In the genomic region with DNA sequence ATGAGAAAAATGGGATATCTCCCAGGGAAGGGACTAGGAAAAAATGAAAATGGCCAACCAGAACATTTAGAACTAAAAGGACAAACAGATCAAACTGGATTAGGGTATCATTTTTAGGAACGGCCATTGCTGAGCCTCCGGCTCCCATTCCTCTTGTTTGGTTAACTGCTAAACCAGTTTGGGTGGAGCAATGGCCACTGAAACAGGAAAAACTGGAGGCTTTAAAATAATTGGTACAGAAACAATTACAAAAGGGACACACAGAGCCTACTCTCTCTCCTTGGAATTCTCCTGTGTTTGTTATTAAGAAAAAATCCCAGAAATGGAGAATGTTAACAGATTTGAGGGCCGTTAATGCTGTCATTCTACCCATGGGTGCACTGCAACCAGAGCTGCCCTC, we compare ENCODE assay signal across 26 cellular contexts. TPM values are rescaled to one million over a fixed set of nuclear protein-coding genes. Genes with fewer than 3 reads are reported as not detected.
"Had no signal": no experiment of that assay in that cellular context is flagged by ENCODE, and none has a peak within 500 bp of the region (broad histone marks: within the 10 kb centered on the region; RNA-seq: fewer than 3 reads in every experiment).

No MANE protein-coding gene starts in this region.

- H3K4me1 Mint-ChIP-seq: activated CD8-positive, alpha-beta memory T cell treated with anti-CD3 and anti-CD28 coated beads, Interleukin-2, amount 10 ng/mL, durations not matched to agents 7 days and 5 days; central memory CD8-positive, alpha-beta T cell had no signal

- H3K36me3 Mint-ChIP-seq: activated CD8-positive, alpha-beta memory T cell treated with anti-CD3 and anti-CD28 coated beads, Interleukin-2, amount 10 ng/mL, durations not matched to agents 7 days and 5 days; activated naive CD8-positive, alpha-beta T cell had no signal

- DNase-seq: activated CD4-positive, alpha-beta memory T cell treated with anti-CD3 and anti-CD28 coated beads for 36 hours; activated CD4-positive, alpha-beta T cell treated with anti-CD3 and anti-CD28 coated beads for 36 hours; activated CD4-positive, alpha-beta T cell treated with anti-CD3 and anti-CD28 coated beads, Interleukin-2, amount 10 ng/mL, durations not matched to agents 24 days and 14 days; activated CD4-positive, CD25-positive, alpha-beta regulatory T cell; activated CD4-positive, CD25-positive, alpha-beta regulatory T cell treated with anti-CD3 and anti-CD28 coated beads, Interleukin-2, amount 50 U/mL, for 72 hours; activated CD8-positive, alpha-beta memory T cell treated with anti-CD3 and anti-CD28 coated beads, Interleukin-2, amount 10 ng/mL, durations not matched to agents 7 days and 5 days; activated CD8-positive, alpha-beta memory T cell treated with anti-CD3 and anti-CD28 coated beads, Interleukin-2, amount 50 U/mL, for 4 hours; activated CD8-positive, alpha-beta T cell treated with anti-CD3 and anti-CD28 coated beads, Interleukin-2, amount 10 ng/mL, durations not matched to agents 7 days and 5 days; activated gamma-delta T cell treated with Interleukin-2 at 50 U/mL for 16 hours; activated naive CD4-positive, alpha-beta T cell treated with anti-CD3 and anti-CD28 coated beads, Interleukin-2, amount 50 U/mL, for 16 hours; activated naive CD4-positive, alpha-beta T cell treated with Interleukin-2 at 50 U/mL for 16 hours; activated T-cell treated with anti-CD3 and anti-CD28 coated beads, Interleukin-2, amount 50 U/mL, for 1 hour; activated T-cell treated with anti-CD3 and anti-CD28 coated beads, Interleukin-2, amount 50 U/mL, for 72 hours; amniotic stem cell; anterior cingulate cortex; brain microvascular endothelial cell; cortex of kidney; dermis blood vessel endothelial cell; effector CD8-positive, alpha-beta T cell; foreskin fibroblast; T-helper 1 cell; T-helper 17 cell; T1000 had no signal

- H3K27ac ChIP-seq: brain microvascular endothelial cell had no signal

- H3K36me3 ChIP-seq: brain microvascular endothelial cell had no signal

- H3K27me3 ChIP-seq: brain microvascular endothelial cell had no signal

- H3K4me3 Mint-ChIP-seq: activated CD4-positive, alpha-beta memory T cell treated with anti-CD3 and anti-CD28 coated beads for 36 hours; activated CD4-positive, alpha-beta T cell treated with anti-CD3 and anti-CD28 coated beads for 36 hours; activated CD4-positive, alpha-beta T cell treated with anti-CD3 and anti-CD28 coated beads, Interleukin-2, amount 10 ng/mL, durations not matched to agents 24 days and 14 days; activated CD8-positive, alpha-beta memory T cell treated with anti-CD3 and anti-CD28 coated beads, Interleukin-2, amount 10 ng/mL, durations not matched to agents 7 days and 5 days; activated CD8-positive, alpha-beta T cell treated with anti-CD3 and anti-CD28 coated beads, Interleukin-2, amount 10 ng/mL, durations not matched to agents 7 days and 5 days; activated naive CD8-positive, alpha-beta T cell; activated T-cell treated with anti-CD3 and anti-CD28 coated beads, Interleukin-2, amount 50 U/mL, for 72 hours; central memory CD8-positive, alpha-beta T cell; T-helper 17 cell; T-helper 2 cell treated with Interferon-gamma antibody and Interleukin-4, amounts not matched to agents 5 μg/mL and 100 μg/mL, for 36 hours had no signal

- H3K27ac Mint-ChIP-seq: activated CD4-positive, alpha-beta memory T cell treated with anti-CD3 and anti-CD28 coated beads for 36 hours; activated CD4-positive, alpha-beta T cell treated with anti-CD3 and anti-CD28 coated beads for 36 hours; activated CD4-positive, alpha-beta T cell treated with anti-CD3 and anti-CD28 coated beads, Interleukin-2, amount 10 ng/mL, durations not matched to agents 24 days and 14 days; activated CD8-positive, alpha-beta memory T cell treated with anti-CD3 and anti-CD28 coated beads, Interleukin-2, amount 10 ng/mL, durations not matched to agents 7 days and 5 days; activated CD8-positive, alpha-beta T cell treated with anti-CD3 and anti-CD28 coated beads, Interleukin-2, amount 10 ng/mL, durations not matched to agents 7 days and 5 days; activated naive CD8-positive, alpha-beta T cell; activated T-cell treated with anti-CD3 and anti-CD28 coated beads, Interleukin-2, amount 50 U/mL, for 72 hours; T-helper 17 cell; T-helper 2 cell treated with Interferon-gamma antibody and Interleukin-4, amounts not matched to agents 5 μg/mL and 100 μg/mL, for 36 hours had no signal

RNA-seq across cellular contexts. Expression of a gene that starts 4.7 kb away (rescaled TPM):
- total RNA-seq: activated CD8-positive, alpha-beta T cell treated with anti-CD3 and anti-CD28 coated beads, Interleukin-2, amount 10 ng/mL, durations not matched to agents 7 days and 5 days; T-helper 17 cell had no signal
